ENCODE assay signal across 19 cellular contexts in the genomic region with DNA sequence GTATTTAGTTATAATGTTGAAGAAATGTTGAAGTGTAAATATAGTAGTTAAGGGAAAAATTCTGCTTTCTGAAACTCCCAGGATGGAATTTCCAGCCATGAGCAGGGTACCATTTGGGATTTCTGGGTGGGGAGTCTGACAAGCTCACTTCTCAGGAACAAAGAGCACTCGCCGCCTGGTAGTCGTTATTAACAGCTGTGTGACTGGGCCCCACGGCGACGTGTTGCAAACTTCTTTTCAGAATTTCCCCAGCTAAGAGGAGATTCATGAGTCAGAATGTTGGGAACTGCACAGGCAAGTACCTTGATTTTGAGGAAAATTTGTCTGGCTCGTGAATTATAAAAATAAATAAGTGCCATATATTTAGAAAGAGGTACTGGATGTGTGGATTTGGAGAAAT.
"Had no signal": no experiment of that assay in that cellular context is flagged by ENCODE, and none has a peak within 500 bp of the region (broad histone marks: within the 10 kb centered on the region; RNA-seq: fewer than 3 reads in every experiment).

No MANE protein-coding gene starts in this region.

- H3K4me3 ChIP-seq: coronary artery, dorsolateral prefrontal cortex, gastrocnemius medialis, mucosa of descending colon, pancreas, prostate gland, sigmoid colon, skin epidermis had no signal

- H3K36me3 ChIP-seq: gastrocnemius medialis, pancreas, prostate gland, sigmoid colon had no signal

- H3K9me3 Mint-ChIP-seq: effector memory CD8-positive, alpha-beta T cell; immature natural killer cell; natural killer cell; neural crest cell had no signal

- H3K27me3 ChIP-seq: dorsolateral prefrontal cortex, gastrocnemius medialis, pancreas, sigmoid colon had no signal

- ATAC-seq: effector memory CD8-positive, alpha-beta T cell; gastrocnemius medialis; mucosa of descending colon; natural killer cell; pancreas had no signal

- H3K4me3 Mint-ChIP-seq: effector memory CD8-positive, alpha-beta T cell; immature natural killer cell; natural killer cell; neural crest cell had no signal

- H3K4me1 Mint-ChIP-seq: immature natural killer cell, natural killer cell had no signal

- H3K4me1 ChIP-seq: pancreas, prostate gland, sigmoid colon had no signal

- DNase-seq: central memory CD4-positive, alpha-beta T cell; dorsolateral prefrontal cortex; effector memory CD8-positive, alpha-beta T cell; erythroblast; gastrocnemius medialis; immature natural killer cell; mammary epithelial cell; mucosa of descending colon; natural killer cell; occipital lobe; pancreas; sigmoid colon; stimulated activated CD4-positive, alpha-beta T cell treated with anti-CD3 and anti-CD28 coated beads, Interleukin-12 subunit alpha, Interleukin-12 subunit beta, amount 100 ng/mL, for 4 hours; stimulated activated naive CD4-positive, alpha-beta T cell; trophoblast cell had no signal

- H3K9me3 ChIP-seq: gastrocnemius medialis, mucosa of descending colon, pancreas, prostate gland, sigmoid colon had no signal

- H3K27ac ChIP-seq: coronary artery, dorsolateral prefrontal cortex, gastrocnemius medialis, pancreas, prostate gland, sigmoid colon, skin epidermis had no signal

- H3K36me3 Mint-ChIP-seq: immature natural killer cell, natural killer cell had no signal

- H3K27ac Mint-ChIP-seq: effector memory CD8-positive, alpha-beta T cell; immature natural killer cell; natural killer cell had no signal
